ENCODE assay signal across 8 cellular contexts in the genomic region with DNA sequence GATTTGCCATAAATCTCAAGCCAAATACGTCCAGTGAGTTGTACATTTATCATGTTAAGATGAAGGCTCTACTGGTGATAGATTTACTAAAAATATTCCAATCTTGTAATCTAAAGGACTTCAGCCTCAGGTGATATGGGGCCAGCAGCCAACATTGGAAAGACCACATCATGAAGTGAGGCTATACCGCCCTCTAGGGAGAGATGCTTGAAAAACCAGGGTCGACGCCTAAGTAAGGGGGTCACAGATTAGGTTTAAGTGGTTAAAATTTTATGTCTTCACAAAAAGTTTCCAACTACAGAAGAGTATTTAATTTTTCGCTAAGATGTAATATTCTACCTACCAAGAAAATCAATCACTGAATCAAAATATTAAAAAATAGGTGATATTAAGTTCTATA. TPM values are rescaled to one million over a fixed set of nuclear protein-coding genes. Genes with fewer than 3 reads are reported as not detected.
DNase-seq lines count a peak whose midpoint lies in the region; ATAC-seq lines count a peak whose summit lies in the region.

No MANE protein-coding gene starts in this region.

- no peaks in the 10 kb centered on the region for H3K9me3 ChIP-seq in CD4-positive, alpha-beta memory T cell (ENCODE audit: control insufficient read depth in 1 of 2, low read length in 2 of 2)
- H3K9me3 ChIP-seq in SJCRH30 (replicated peaks) (no peaks in the 10 kb centered on the region; the same call in 1 of the 2 replicates), trophoblast cell (ENCODE audit: insufficient read depth, low read depth, low read length) (no peaks in the 10 kb centered on the region)

- no peak overlapping the region for H3K4me3 ChIP-seq in CD4-positive, alpha-beta memory T cell (ENCODE audit: low read length in 2 of 2)
- no peak overlapping the region for H3K4me3 ChIP-seq in SJCRH30
- H3K4me3 ChIP-seq in trophoblast cell (ENCODE audit: low read depth, low read length), result no peak overlapping the region

- H4K8ac ChIP-seq in trophoblast cell (ENCODE audit: low read depth, low read length), result no peak overlapping the region

- no CpG with 5 or more reads among the region's 5 CpGs for WGBS in trophoblast cell (ENCODE audit: extremely low coverage, insufficient coverage, insufficient read length)

- H3K27me3 Mint-ChIP-seq in CD4-positive, alpha-beta memory T cell, result no peaks in the 10 kb centered on the region

- no peak overlapping the region for H2BK12ac ChIP-seq in trophoblast cell (ENCODE audit: low read length)

- H3K79me1 ChIP-seq in trophoblast cell (ENCODE audit: low read length), result no peaks in the 10 kb centered on the region

- H3K36me3 Mint-ChIP-seq in CD4-positive, alpha-beta memory T cell, result peaks cover 0 to 17% of the 10 kb centered on the region in 2 donors

- peaks cover 62 to 98% (median 85%) of the 10 kb centered on the region in 4 donors for H3K4me1 Mint-ChIP-seq in CD4-positive, alpha-beta memory T cell

- H3K79me2 ChIP-seq in trophoblast cell (ENCODE audit: control insufficient read depth, insufficient read depth, low read length, poor library complexity), result no peaks in the 10 kb centered on the region

- H3K4me1 ChIP-seq in CD4-positive, alpha-beta memory T cell (ENCODE audit: insufficient read depth, low read length), result peaks cover 93% of the 10 kb centered on the region
- H3K4me1 ChIP-seq in SJCRH30 (peaks cover 10% of the 10 kb centered on the region), trophoblast cell (ENCODE audit: control insufficient read depth in 1 of 2, insufficient read depth in 2 of 2, low read length in 2 of 2) (no peaks in the 10 kb centered on the region)

- peak overlapping the region in 4 of 7 donors; percentile 36 to 78 (median 56) for H3K27ac Mint-ChIP-seq in CD4-positive, alpha-beta memory T cell

- H3K4me3 Mint-ChIP-seq in CD4-positive, alpha-beta memory T cell, result peak overlapping the region in 3 of 8 donors; percentile 3 to 40 (median 32)

- ATAC-seq in GM21360 (IDR thresholded peaks at IDR 0.05; ENCODE audit: unreplicated experiment) (peak; percentile 39), left colon (peak; percentile 45), HG03139 (IDR thresholded peaks at IDR 0.05; ENCODE audit: unreplicated experiment) (no peak)

- no peak overlapping the region for H2BK120ac ChIP-seq in trophoblast cell (ENCODE audit: insufficient read depth, low read length, poor library complexity)

- H3K14ac ChIP-seq in trophoblast cell (ENCODE audit: low read length), result no peak overlapping the region

- H2BK5ac ChIP-seq in trophoblast cell (ENCODE audit: low read depth, low read length, poor library complexity), result no peak overlapping the region

- no peak overlapping the region for H2AK5ac ChIP-seq in trophoblast cell (ENCODE audit: low read length)

- H3K18ac ChIP-seq in trophoblast cell (ENCODE audit: low read length), result no peak overlapping the region

- no peak overlapping the region for H3K4me2 ChIP-seq in trophoblast cell (ENCODE audit: low read length)

- no peaks in the 10 kb centered on the region for H3K36me3 ChIP-seq in CD4-positive, alpha-beta memory T cell (ENCODE audit: insufficient read depth, low read length)
- H3K36me3 ChIP-seq in SJCRH30 (no peaks in the 10 kb centered on the region), trophoblast cell (ENCODE audit: control insufficient read depth in 1 of 2, insufficient read depth in 2 of 2, low read length in 2 of 2) (no peaks in the 10 kb centered on the region)

- no peak overlapping the region for H3K9ac ChIP-seq in trophoblast cell (ENCODE audit: low read length)

- H4K91ac ChIP-seq in trophoblast cell (ENCODE audit: low read depth, low read length), result no peak overlapping the region

- H2AFZ ChIP-seq in trophoblast cell (ENCODE audit: insufficient read depth, low read length, poor library complexity), result no peak overlapping the region

- POLR2A ChIA-PET in CD4-positive, alpha-beta memory T cell (lab: Charles Lee; ENCODE audit: partially characterized antibody), result interaction anchor here (0.9 to 1.6 kb wide), 3 partner anchors 19 to 44 kb away, joined by 3 to 4 read pairs (median 4); a partner anchor contains a TSS

- CTCF ChIA-PET in CD4-positive, alpha-beta memory T cell (lab: Charles Lee; ENCODE audit: partially characterized antibody), result interaction anchor here (0.7 to 2.7 kb wide), 18 partner anchors 11 to 237 kb away, joined by 3 to 11 read pairs (median 3); a partner anchor contains a TSS

- intact Hi-C loops in CD4-positive, alpha-beta memory T cell (cut with micrococcal nuclease), result loop anchor here (10.0 kb wide), 2 partner anchors 154 to 234 kb away; no protein-coding TSS in a partner anchor
- intact Hi-C loops in left colon (cut with DNase I, micrococcal nuclease), result no loop called here

- no peaks in the 10 kb centered on the region for H3K27me3 ChIP-seq in CD4-positive, alpha-beta memory T cell (ENCODE audit: insufficient read depth, low read length)
- no peaks in the 10 kb centered on the region for H3K27me3 ChIP-seq in SJCRH30
- H3K27me3 ChIP-seq in trophoblast cell (ENCODE audit: insufficient read depth, low read length), result no peaks in the 10 kb centered on the region

- H3K27ac ChIP-seq in CD4-positive, alpha-beta memory T cell (ENCODE audit: low read depth, low read length), result no peak overlapping the region
- no peak overlapping the region for H3K27ac ChIP-seq in SJCRH30
- no peak overlapping the region for H3K27ac ChIP-seq in trophoblast cell (ENCODE audit: low read depth, low read length)

- H3K4ac ChIP-seq in trophoblast cell (ENCODE audit: low read depth, low read length), result no peak overlapping the region

- H4K12ac ChIP-seq in trophoblast cell (ENCODE audit: low read depth, low read length), result no peak overlapping the region

- no peak for DNase-seq in CD4-positive, alpha-beta memory T cell
- DNase-seq in SJCRH30 (peak; percentile 31 to 69), left colon (no peak), NCI-H226 (no peak), trophoblast cell (no peak)
- no peak for DNase-seq in activated CD4-positive, CD25-positive, alpha-beta regulatory T cell treated with anti-CD3 and anti-CD28 coated beads, Interleukin-2, amount 50 U/mL, for 72 hours

- no peak overlapping the region for H3K23ac ChIP-seq in trophoblast cell (ENCODE audit: low read length)

- no peaks in the 10 kb centered on the region for H3K9me3 Mint-ChIP-seq in CD4-positive, alpha-beta memory T cell

RNA-seq across cellular contexts. Expression of a gene that starts 33.3 kb away (rescaled TPM):
- 100 to 1,000 TPM; 180 to 186 TPM for total RNA-seq in CD4-positive, alpha-beta memory T cell
- polyA plus RNA-seq in CD4-positive, alpha-beta memory T cell, result 10 to 100 TPM; 26.0 to 69.9 TPM
- total RNA-seq in SJCRH30 (2014; rRNA removed; shearing (Covaris generic)), result 12.3 and 15.3 TPM in 2 replicates
- total RNA-seq in left colon, result 10 to 100 TPM; 11.9 to 14.0 TPM
- polyA plus RNA-seq in trophoblast cell (2013), result 0.04 and 0.08 TPM in 2 replicates

Comparison
In these comparisons a context has a peak if more than half of its experiments do, and no peak if none do; other contexts are left out.
1. DNase-seq: peak in SJCRH30 (2 of 2); none in CD4-positive, alpha-beta memory T cell (0 of 5), left colon (0 of 2), NCI-H226 (single experiment), trophoblast cell (0 of 2) and activated CD4-positive, CD25-positive, alpha-beta regulatory T cell treated with anti-CD3 and anti-CD28 coated beads, Interleukin-2, amount 50 U/mL, for 72 hours (single experiment).
2. RNA of a gene that starts 33.3 kb away (total RNA-seq): 180 to 186 TPM in CD4-positive, alpha-beta memory T cell; 11.9 to 14.0 TPM in left colon and 12.3 to 15.3 TPM in SJCRH30; every median in the first group is over 10 times any median in the second.